18 cellular contexts compared by ENCODE assay signal in the genomic region with DNA sequence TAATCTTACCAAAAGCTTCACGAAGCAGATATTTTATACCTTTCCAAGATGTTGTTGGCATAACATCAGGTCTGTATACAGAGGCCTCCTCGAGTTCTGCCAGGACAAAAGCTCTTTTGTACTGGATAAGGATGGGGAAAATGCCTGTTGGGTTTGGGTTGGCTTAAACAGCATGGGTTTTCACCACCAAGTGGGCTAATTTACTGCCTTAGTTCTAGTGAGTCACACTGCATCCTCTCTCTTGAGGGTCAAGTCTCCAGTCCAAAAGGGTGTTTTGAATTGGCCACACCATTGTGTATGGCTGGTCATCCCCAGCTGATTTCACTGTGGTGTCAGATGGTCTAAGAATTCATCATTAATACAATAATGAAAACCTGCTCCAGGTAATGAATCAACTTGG.
"Had no signal": no experiment of that assay in that cellular context is flagged by ENCODE, and none has a peak within 500 bp of the region (broad histone marks: within the 10 kb centered on the region; RNA-seq: fewer than 3 reads in every experiment).

No MANE protein-coding gene starts in this region.

- H3K36me3 Mint-ChIP-seq: stimulated activated effector memory CD8-positive, alpha-beta T cell treated with anti-CD3 and anti-CD28 coated beads, Interleukin-12 subunit alpha, Interleukin-12 subunit beta, amount 100 ng/mL, for 72 hours had no signal

- H3K27ac Mint-ChIP-seq: activated CD8-positive, alpha-beta T cell treated with anti-CD3 and anti-CD28 coated beads for 36 hours; activated naive CD4-positive, alpha-beta T cell treated with anti-CD3 and anti-CD28 coated beads, Interleukin-2, amount 50 U/mL, for 72 hours had no signal

- H3K9me3 Mint-ChIP-seq: activated CD8-positive, alpha-beta T cell treated with anti-CD3 and anti-CD28 coated beads for 36 hours; activated T-cell treated with anti-CD3 and anti-CD28 coated beads, Interleukin-2, amount 50 U/mL, for 4 hours; effector memory CD8-positive, alpha-beta T cell; neural crest cell; stimulated activated effector memory CD8-positive, alpha-beta T cell treated with anti-CD3 and anti-CD28 coated beads, Interleukin-12 subunit alpha, Interleukin-12 subunit beta, amount 100 ng/mL, for 72 hours had no signal

- ATAC-seq: activated CD8-positive, alpha-beta T cell treated with anti-CD3 and anti-CD28 coated beads for 36 hours; activated naive CD4-positive, alpha-beta T cell treated with anti-CD3 and anti-CD28 coated beads, Interleukin-2, amount 50 U/mL, for 72 hours; activated T-cell treated with anti-CD3 and anti-CD28 coated beads, Interleukin-2, amount 50 U/mL, for 4 hours; effector memory CD8-positive, alpha-beta T cell; gastroesophageal sphincter; heart right ventricle; left cardiac atrium; lower lobe of right lung; stimulated activated effector memory CD8-positive, alpha-beta T cell treated with anti-CD3 and anti-CD28 coated beads, Interleukin-12 subunit alpha, Interleukin-12 subunit beta, amount 100 ng/mL, for 72 hours had no signal

- H3K27ac ChIP-seq: gastroesophageal sphincter, heart right ventricle, lower lobe of right lung, ovary had no signal

- H3K27me3 ChIP-seq: gastroesophageal sphincter, heart right ventricle, ovary, thyroid gland had no signal

- H3K27me3 Mint-ChIP-seq: activated CD8-positive, alpha-beta T cell treated with anti-CD3 and anti-CD28 coated beads for 36 hours; effector memory CD8-positive, alpha-beta T cell had no signal

- H3K9me3 ChIP-seq: gastroesophageal sphincter, heart right ventricle, lower lobe of right lung, ovary, thyroid gland had no signal

- DNase-seq: activated CD4-positive, alpha-beta T cell treated with anti-CD3 and anti-CD28 coated beads for 48 hours; activated CD8-positive, alpha-beta T cell treated with anti-CD3 and anti-CD28 coated beads for 36 hours; activated effector memory CD4-positive, alpha-beta T cell treated with Interleukin-2 at 50 U/mL for 16 hours; activated T-cell treated with anti-CD3 and anti-CD28 coated beads, Interleukin-2, amount 50 U/mL, for 4 hours; amniotic stem cell; dermis blood vessel endothelial cell; effector memory CD8-positive, alpha-beta T cell; heart right ventricle; left cardiac atrium; lower lobe of right lung; midbrain; ovary; T-helper 2 cell; thyroid gland had no signal

- H3K4me1 Mint-ChIP-seq: neural crest cell; stimulated activated effector memory CD8-positive, alpha-beta T cell treated with anti-CD3 and anti-CD28 coated beads, Interleukin-12 subunit alpha, Interleukin-12 subunit beta, amount 100 ng/mL, for 72 hours had no signal

- H3K4me3 ChIP-seq: gastroesophageal sphincter, heart right ventricle, lower lobe of right lung, ovary, thyroid gland had no signal

- H3K36me3 ChIP-seq: gastroesophageal sphincter, heart right ventricle, lower lobe of right lung, ovary, thyroid gland had no signal

- H3K4me3 Mint-ChIP-seq: activated CD8-positive, alpha-beta T cell treated with anti-CD3 and anti-CD28 coated beads for 36 hours; activated T-cell treated with anti-CD3 and anti-CD28 coated beads, Interleukin-2, amount 50 U/mL, for 4 hours; effector memory CD8-positive, alpha-beta T cell; neural crest cell; stimulated activated effector memory CD8-positive, alpha-beta T cell treated with anti-CD3 and anti-CD28 coated beads, Interleukin-12 subunit alpha, Interleukin-12 subunit beta, amount 100 ng/mL, for 72 hours had no signal
